In genomic region chr2:22497789-22498188, GRCh38 we compare ENCODE assay signal across 10 cellular contexts.
"Had no signal": no experiment of that assay in that cellular context is flagged by ENCODE, and none has a peak within 500 bp of the region (broad histone marks: within the 10 kb centered on the region; RNA-seq: fewer than 3 reads in every experiment).

No MANE protein-coding gene starts in this region.

- H3K27ac ChIP-seq: lower lobe of right lung, ovary, stomach, VCaP had no signal

- H3K4me1 ChIP-seq: lower lobe of right lung, stomach had no signal

- ATAC-seq: activated T-helper 17 cell treated with anti-CD3 and anti-CD28 coated beads, Interleukin-2, amount 50 U/mL, for 72 hours; left cardiac atrium; lower lobe of right lung had no signal

- H3K36me3 ChIP-seq: lower lobe of right lung, ovary, stomach had no signal

- H3K4me3 ChIP-seq: lower lobe of right lung, ovary, stomach had no signal

- DNase-seq: activated CD4-positive, alpha-beta T cell treated with anti-CD3 and anti-CD28 coated beads, Interleukin-2, amount 50 U/mL, for 48 hours; activated naive CD4-positive, alpha-beta T cell treated with Interleukin-2 at 50 U/mL for 16 hours; left cardiac atrium; lower lobe of right lung; nephron progenitor cell; ovary; stimulated activated CD4-positive, alpha-beta T cell treated with anti-CD3 and anti-CD28 coated beads, Interleukin-1b, Interleukin-23, amount 100 ng/mL, for 48 hours; stomach had no signal

- H3K27me3 ChIP-seq: ovary, stomach had no signal

- H3K9me3 ChIP-seq: lower lobe of right lung, ovary had no signal
